22 cellular contexts compared by ENCODE assay signal in genomic region chr9:121844090-121844489, GRCh38.
DNase-seq lines count a peak whose midpoint lies in the region; ATAC-seq and TF ChIP-seq lines count a peak whose summit lies in the region.
"Had no signal": no experiment of that assay in that cellular context is flagged by ENCODE, and none has a peak within 500 bp of the region (broad histone marks: within the 10 kb centered on the region; RNA-seq: fewer than 3 reads in every experiment).

No MANE protein-coding gene starts in this region.

- H3K27me3 ChIP-seq in adipocyte (replicated peaks; ENCODE audit: control insufficient read depth, insufficient read depth, low read length) (no peaks in the 10 kb centered on the region), thoracic aorta (replicated peaks; ENCODE audit: insufficient read depth) (no peaks in the 10 kb centered on the region)
- H3K27me3 ChIP-seq: BLaER1, heart left ventricle, testis had no signal

- no peak overlapping the region for H3K9ac ChIP-seq in adipocyte (ENCODE audit: low read length)
- H3K9ac ChIP-seq: BLaER1 had no signal

- H3K4me3 ChIP-seq in adipocyte (ENCODE audit: low read length) (no peak overlapping the region), fibroblast of villous mesenchyme (ENCODE audit: low read depth, low read length) (no peak overlapping the region), thoracic aorta (no peak overlapping the region)
- H3K4me3 ChIP-seq: A549, BLaER1, GM12878, heart left ventricle, lung, testis had no signal

- H3K36me3 ChIP-seq in adipocyte (ENCODE audit: control insufficient read depth, insufficient read depth, low read length, severe bottlenecking) (no peaks in the 10 kb centered on the region), thoracic aorta (no peaks in the 10 kb centered on the region)
- H3K36me3 ChIP-seq: BLaER1, heart left ventricle had no signal

- TF ChIP-seq CTCF in fibroblast of villous mesenchyme (IDR thresholded peaks at IDR 0.05; ENCODE audit: insufficient read depth, low read depth, low read length) (no peak), thoracic aorta (IDR thresholded peaks at IDR 0.05) (no peak)

- peaks cover 3% of the 10 kb centered on the region for H3K4me1 ChIP-seq in adipocyte (ENCODE audit: control insufficient read depth, insufficient read depth, low read length)
- peaks cover 12 to 22% of the 10 kb centered on the region in 2 donors for H3K4me1 ChIP-seq in thoracic aorta (ENCODE audit: control insufficient read depth in 1 of 2, low read depth in 2 of 2)
- H3K4me1 ChIP-seq: testis had no signal

- H3K27ac ChIP-seq in thoracic aorta: peak overlapping the region; percentile 50 to 59
- H3K27ac ChIP-seq: A549, BLaER1, HL-60, testis had no signal

- H3K9me3 ChIP-seq in adipocyte (ENCODE audit: control insufficient read depth, low read length) (peaks cover 15% of the 10 kb centered on the region), thoracic aorta (peaks cover 3% of the 10 kb centered on the region)
- H3K9me3 ChIP-seq: testis had no signal

- ATAC-seq in thoracic aorta (ENCODE audit: insufficient number of reproducible peaks, low FRiP score, low read depth): peak; percentile 72
- ATAC-seq: A549; esophagus mucosa; GM12878; naive thymus-derived CD4-positive, alpha-beta T cell had no signal

- peak; percentile 10 for DNase-seq in NCI-H345 (lab: John Stamatoyannopoulos, UW)
- no peak for DNase-seq in NCI-H345 treated with DMSO at 0.1 percent for 48 hours (lab: John Stamatoyannopoulos, UW; ENCODE audit: unreplicated experiment)
- peak; percentile 8 for DNase-seq in adipocyte (ENCODE audit: low read depth)
- DNase-seq in fibroblast of villous mesenchyme (ENCODE audit: low read depth): peak; percentile 58
- no peak for DNase-seq in thoracic aorta (ENCODE audit: low spot score)
- DNase-seq in glomerular visceral epithelial cell (ENCODE audit: extremely low spot score): no peak
- no peak for DNase-seq in activated effector memory CD4-positive, alpha-beta T cell treated with Interleukin-2 at 50 U/mL for 16 hours
- no peak for DNase-seq in NOMO-1 treated with dmso at 0.1 percent for 144 hours (lab: John Stamatoyannopoulos, UW; ENCODE audit: unreplicated experiment)
- DNase-seq: activated CD4-positive, alpha-beta T cell treated with anti-CD3 and anti-CD28 coated beads for 48 hours; activated CD8-positive, alpha-beta memory T cell treated with anti-CD3 and anti-CD28 coated beads, Interleukin-2, amount 50 U/mL, for 48 hours; activated gamma-delta T cell treated with Interleukin-2 at 50 U/mL for 16 hours; GF-D8; heart left ventricle; naive thymus-derived CD4-positive, alpha-beta T cell; RPMI8226; testis had no signal

Comparison
In these comparisons a context has a peak if more than half of its experiments do, and no peak if none do; other contexts are left out.
1. DNase-seq: peak in NCI-H345 (single experiment), adipocyte (single experiment) and fibroblast of villous mesenchyme (single experiment); none in NCI-H345 treated with DMSO at 0.1 percent for 48 hours (single experiment), thoracic aorta (single experiment), glomerular visceral epithelial cell (single experiment), activated effector memory CD4-positive, alpha-beta T cell treated with Interleukin-2 at 50 U/mL for 16 hours (single experiment) and NOMO-1 treated with dmso at 0.1 percent for 144 hours (single experiment).